In genomic region chr6:84139311-84139710, GRCh38 we compare ENCODE assay signal across 9 cellular contexts.
"Had no signal": no experiment of that assay in that cellular context is flagged by ENCODE, and none has a peak within 500 bp of the region (broad histone marks: within the 10 kb centered on the region; RNA-seq: fewer than 3 reads in every experiment).

No MANE protein-coding gene starts in this region.

- H3K27ac ChIP-seq: GM23248 had no signal

- H3K9ac ChIP-seq: GM23248 had no signal

- H3K27ac Mint-ChIP-seq: GM23338, HFFc6 had no signal

- H3K9me3 Mint-ChIP-seq: HFFc6 had no signal

- H3K4me3 ChIP-seq: GM23248, GM23338, HAP-1 had no signal

- H3K9me3 ChIP-seq: HAP-1 had no signal

- H3K36me3 ChIP-seq: HAP-1 had no signal

- H3K4me3 Mint-ChIP-seq: GM23338, H9, HFFc6 had no signal

- ATAC-seq: GM23338, HCT116 had no signal

- DNase-seq: GM23248, GOT3, H7, H9, HCEC 1CT, HFFc6 had no signal
